8 cellular contexts compared by ENCODE assay signal in the genomic region with DNA sequence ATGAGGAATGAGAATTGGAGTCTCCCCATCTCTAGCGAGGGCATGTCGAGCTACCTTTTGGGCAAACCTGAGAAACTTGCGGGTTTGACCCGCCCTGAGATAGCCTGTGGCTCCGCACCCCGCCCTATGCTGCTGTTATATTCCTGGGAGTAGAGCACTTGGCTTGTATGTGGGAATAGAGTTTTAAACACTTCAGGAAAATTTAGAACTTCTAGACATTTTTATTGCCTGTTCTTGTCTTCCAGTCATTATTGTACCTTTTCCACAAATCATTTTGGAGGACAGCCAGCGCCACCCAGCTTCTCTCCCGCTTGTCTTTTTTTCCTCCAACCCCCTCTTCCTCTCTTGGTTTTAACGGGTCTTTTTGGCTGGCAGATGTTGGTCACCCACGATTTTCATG. TPM values are rescaled to one million over a fixed set of nuclear protein-coding genes. Genes with fewer than 3 reads are reported as not detected.
DNase-seq lines count a peak whose midpoint lies in the region; ATAC-seq and TF ChIP-seq lines count a peak whose summit lies in the region.

No MANE protein-coding gene starts in this region.

- WGBS in IMR-90 (ENCODE audit: extremely low coverage in 2 of 2, insufficient read length in 1 of 2), 2 experiments = no CpG with 5 or more reads among the region's 10 CpGs

- peak overlapping the region; percentile 73 for H2AK9ac ChIP-seq in IMR-90 (replicated peaks; ENCODE audit: low read depth, low read length, poor library complexity)

- H3K27ac ChIP-seq in IMR-90 (ENCODE audit: insufficient read depth, low read length) = peak overlapping the region; percentile 27
- H3K27ac ChIP-seq in WERI-Rb-1 = peak overlapping the region; percentile 80

- TF ChIP-seq CTCF in BJ (IDR thresholded peaks at IDR 0.05; ENCODE audit: insufficient read depth, low read depth, low read length) = no peak
- TF ChIP-seq CTCF in IMR-90 (conservative IDR thresholded peaks at IDR 0.05; ENCODE audit: low read depth, low read length) = no peak
- no peak for TF ChIP-seq CTCF in WERI-Rb-1 (IDR thresholded peaks at IDR 0.05; ENCODE audit: low read depth, low read length)
- TF ChIP-seq CTCF in fibroblast of mammary gland (conservative IDR thresholded peaks at IDR 0.05; ENCODE audit: control insufficient read depth, insufficient read depth, low read depth, low read length) = no peak
- no peak for TF ChIP-seq CTCF in nephron (IDR thresholded peaks at IDR 0.05; ENCODE audit: unreplicated experiment in 3 of 3)

- H3K36me3 ChIP-seq in BJ (ENCODE audit: control insufficient read depth, insufficient read depth, low read length) (peaks cover 4% of the 10 kb centered on the region), IMR-90 (ENCODE audit: control insufficient read depth, insufficient read depth, low read length) (peaks cover 8% of the 10 kb centered on the region), WERI-Rb-1 (peaks cover 17% of the 10 kb centered on the region)

- CTCF ChIA-PET in BJ (lab: Yijun Ruan, JAX) (no interaction called here), IMR-90 (lab: Yijun Ruan, JAX) (interaction anchor here (0.6 to 1.1 kb wide), 3 partner anchors 304 to 539 kb away, joined by 3 read pairs; no protein-coding TSS in a partner anchor)

- no peak overlapping the region for H2BK15ac ChIP-seq in IMR-90 (ENCODE audit: low read depth, low read length)

- peaks cover 28% of the 10 kb centered on the region for H3K36me3 Mint-ChIP-seq in nephron (ENCODE audit: low read depth)

- ATAC-seq in GM18907 (IDR thresholded peaks at IDR 0.05; ENCODE audit: unreplicated experiment) (peak; percentile 32), IMR-90 (ENCODE audit: low read depth) (peak; percentile 38), HG02571 (IDR thresholded peaks at IDR 0.05; ENCODE audit: unreplicated experiment) (no peak)

- H3K4me3 ChIP-seq in BJ (ENCODE audit: low read depth, low read length) = peak overlapping the region; percentile 59
- peak overlapping the region; percentile 71 for H3K4me3 ChIP-seq in IMR-90 (ENCODE audit: insufficient read depth, low read depth, low read length)
- H3K4me3 ChIP-seq in WERI-Rb-1 (ENCODE audit: low read depth, low read length) = peak overlapping the region; percentile 80
- peak overlapping the region; percentile 99 for H3K4me3 ChIP-seq in fibroblast of mammary gland (ENCODE audit: control insufficient read depth, low read depth, low read length)

- H4K8ac ChIP-seq in IMR-90 (ENCODE audit: low read depth in 2 of 2, low read length in 2 of 2) = peak overlapping the region; percentile 91 to 92

- no peak overlapping the region; the same call in 1 of the 2 replicates for H4K5ac ChIP-seq in IMR-90 (ENCODE audit: low read depth, low read length)

- H2BK5ac ChIP-seq in IMR-90 (ENCODE audit: low read depth, low read length, poor library complexity, severe bottlenecking) = peak overlapping the region; percentile 32

- peaks cover 34 to 52% of the 10 kb centered on the region in 2 experiments for H3K79me1 ChIP-seq in IMR-90 (ENCODE audit: low read depth in 1 of 2, low read length in 2 of 2)

- no peaks in the 10 kb centered on the region for H3K4me1 ChIP-seq in IMR-90 (ENCODE audit: control insufficient read depth, insufficient read depth, low read length)

- intact Hi-C loops in IMR-90 (cut with micrococcal nuclease) = loop anchor here (1.0 to 5.0 kb wide), 3 partner anchors 93 to 363 kb away; a partner anchor contains a TSS

- peak overlapping the region; percentile 85 for H3K4me2 ChIP-seq in IMR-90 (ENCODE audit: low read depth, low read length)

- H3K4me3 Mint-ChIP-seq in nephron = peak overlapping the region; percentile 99

- no peak for DNase-seq in BJ (ENCODE audit: low read depth)
- no peak for DNase-seq in IMR-90
- no peak for DNase-seq in WERI-Rb-1
- DNase-seq in fibroblast of mammary gland (ENCODE audit: low read depth) = peak; percentile 22
- DNase-seq in stimulated activated naive CD4-positive, alpha-beta T cell (lab: John Stamatoyannopoulos, UW) = no peak

- H2BK120ac ChIP-seq in IMR-90 (ENCODE audit: low read depth, low read length) = no peak overlapping the region

- H3K27me3 ChIP-seq in BJ (ENCODE audit: control insufficient read depth, insufficient read depth, low read length) (no peaks in the 10 kb centered on the region), IMR-90 (ENCODE audit: control insufficient read depth, insufficient read depth, low read length) (no peaks in the 10 kb centered on the region), WERI-Rb-1 (ENCODE audit: insufficient read depth, low read depth, severe bottlenecking) (no peaks in the 10 kb centered on the region)

- H3K9me3 ChIP-seq in IMR-90 (ENCODE audit: control insufficient read depth, insufficient read depth, low read length) = no peaks in the 10 kb centered on the region
- no peaks in the 10 kb centered on the region for H3K9me3 ChIP-seq in WERI-Rb-1 (ENCODE audit: severe bottlenecking)

- no peak for TF ChIP-seq POLR2A in IMR-90 (IDR thresholded peaks at IDR 0.05; ENCODE audit: low read depth, low read length)

- H3K9me1 ChIP-seq in IMR-90 (ENCODE audit: insufficient read depth, low read length) = peaks cover 5% of the 10 kb centered on the region; the same call in 1 of the 2 replicates

- peak overlapping the region; percentile 17; the same call in 1 of the 2 replicates for H2AK5ac ChIP-seq in IMR-90 (ENCODE audit: low read depth, low read length)

- no TSS peak for BruUV-seq in IMR-90 (replicated peaks; lab: Mats Ljungman, UMichigan)

- H3K14ac ChIP-seq in IMR-90 (replicated peaks; ENCODE audit: low read depth, low read length) = peak overlapping the region; percentile 67

- H3K27ac Mint-ChIP-seq in nephron = peak overlapping the region; percentile 94 to 99 (median 97)

- dilution Hi-C loops in IMR-90 (cut with HindIII; ENCODE audit: low sequenced_read_pairs, unreplicated experiment) = no loop called here

- in situ Hi-C loops in IMR-90 (cut with MboI; ENCODE audit: low sequenced_read_pairs) = no loop called here

- peaks cover 39% of the 10 kb centered on the region for H3K4me1 Mint-ChIP-seq in nephron

- peak overlapping the region; percentile 81 for H3K4ac ChIP-seq in IMR-90 (ENCODE audit: low read depth, low read length)

- peak overlapping the region; percentile 88 for H3K9ac ChIP-seq in IMR-90 (ENCODE audit: low read depth, low read length)

- no peaks in the 10 kb centered on the region for H3K9me3 Mint-ChIP-seq in nephron

- H4K91ac ChIP-seq in IMR-90 (ENCODE audit: insufficient read depth, low read depth, low read length) = peak overlapping the region; percentile 57; the same call in 1 of the 2 replicates

- H2AFZ ChIP-seq in IMR-90 (replicated peaks; ENCODE audit: low read length, poor library complexity) = peak overlapping the region; percentile 99

- H3K27me3 Mint-ChIP-seq in nephron (ENCODE audit: low read depth) = no peaks in the 10 kb centered on the region

- POLR2A ChIA-PET in BJ (lab: Charles Lee) = no interaction called here
- POLR2A ChIA-PET in IMR-90 (lab: Charles Lee; ENCODE audit: unreplicated experiment) = no interaction called here

- H3K56ac ChIP-seq in IMR-90 (ENCODE audit: extremely low read depth, insufficient read depth, low read length) = peak overlapping the region; percentile 79; the same call in 1 of the 2 replicates

- H4K20me1 ChIP-seq in IMR-90 (ENCODE audit: insufficient read depth, low read length) = no peaks in the 10 kb centered on the region

- H3K18ac ChIP-seq in IMR-90 (ENCODE audit: low read depth, low read length) = no peak overlapping the region

- H3K23ac ChIP-seq in IMR-90 (ENCODE audit: low read depth, low read length) = peak overlapping the region; percentile 93

- no peak overlapping the region for H2BK20ac ChIP-seq in IMR-90 (ENCODE audit: low read depth, low read length)

- TF ChIP-seq RAD21 in IMR-90 (IDR thresholded peaks at IDR 0.05; ENCODE audit: low read length) = no peak

TF ChIP-seq in IMR-90, 13 proteins besides CTCF, POLR2A, EP300 and RAD21:
- TF ChIP-seq MAZ (IDR thresholded peaks at IDR 0.05; ENCODE audit: borderline replicate concordance, low read depth, low read length) (no peak), RFX5 (IDR thresholded peaks at IDR 0.05; ENCODE audit: low read depth, low read length) (no peak), CEBPB (IDR thresholded peaks at IDR 0.05; ENCODE audit: low read depth, low read length) (no peak), SMC3 (IDR thresholded peaks at IDR 0.05; ENCODE audit: low read depth, low read length) (no peak), RCOR1 (IDR thresholded peaks at IDR 0.05; ENCODE audit: insufficient replicate concordance, low read length) (no peak), CHD1 (IDR thresholded peaks at IDR 0.05; ENCODE audit: low read depth, low read length) (no peak), MAFK (IDR thresholded peaks at IDR 0.05; ENCODE audit: low read depth, low read length) (no peak), MXI1 (IDR thresholded peaks at IDR 0.05; ENCODE audit: borderline replicate concordance, low read depth, low read length) (no peak), BHLHE40 (IDR thresholded peaks at IDR 0.05; ENCODE audit: low read depth, low read length) (no peak), FOS (IDR thresholded peaks at IDR 0.05; ENCODE audit: low read depth, low read length) (no peak), NFE2L2 (IDR thresholded peaks at IDR 0.05; ENCODE audit: low read depth, low read length) (no peak)
- TF ChIP-seq, protein P1, sequence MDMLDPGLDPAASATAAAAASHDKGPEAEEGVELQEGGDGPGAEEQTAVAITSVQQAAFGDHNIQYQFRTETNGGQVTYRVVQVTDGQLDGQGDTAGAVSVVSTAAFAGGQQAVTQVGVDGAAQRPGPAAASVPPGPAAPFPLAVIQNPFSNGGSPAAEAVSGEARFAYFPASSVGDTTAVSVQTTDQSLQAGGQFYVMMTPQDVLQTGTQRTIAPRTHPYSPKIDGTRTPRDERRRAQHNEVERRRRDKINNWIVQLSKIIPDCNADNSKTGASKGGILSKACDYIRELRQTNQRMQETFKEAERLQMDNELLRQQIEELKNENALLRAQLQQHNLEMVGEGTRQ (IDR thresholded peaks at IDR 0.05; ENCODE audit: low read depth, low read length) = no peak
- TF ChIP-seq, protein P2, sequence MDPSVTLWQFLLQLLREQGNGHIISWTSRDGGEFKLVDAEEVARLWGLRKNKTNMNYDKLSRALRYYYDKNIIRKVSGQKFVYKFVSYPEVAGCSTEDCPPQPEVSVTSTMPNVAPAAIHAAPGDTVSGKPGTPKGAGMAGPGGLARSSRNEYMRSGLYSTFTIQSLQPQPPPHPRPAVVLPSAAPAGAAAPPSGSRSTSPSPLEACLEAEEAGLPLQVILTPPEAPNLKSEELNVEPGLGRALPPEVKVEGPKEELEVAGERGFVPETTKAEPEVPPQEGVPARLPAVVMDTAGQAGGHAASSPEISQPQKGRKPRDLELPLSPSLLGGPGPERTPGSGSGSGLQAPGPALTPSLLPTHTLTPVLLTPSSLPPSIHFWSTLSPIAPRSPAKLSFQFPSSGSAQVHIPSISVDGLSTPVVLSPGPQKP (IDR thresholded peaks at IDR 0.05; ENCODE audit: borderline replicate concordance, low read depth, low read length) = no peak

RNA-seq across cellular contexts. Expression of a gene that starts 0.7 kb away (rescaled TPM):
- polyA plus RNA-seq in BJ (2011; rRNA removed) (22.8 and 38.2 TPM in 2 replicates), IMR-90 (2012; rRNA removed) (12.3 and 17.2 TPM in 2 replicates)
- 13.6 and 17.3 TPM in 2 replicates for polyA minus RNA-seq in BJ (2011; rRNA and poly(A)+ RNA removed)
- 36.0 and 43.9 TPM in 2 replicates for total RNA-seq in IMR-90 (2012; rRNA removed)
- polyA plus RNA-seq in IMR-90 (2012; cell fraction: cytosol; rRNA removed) = 4.7 and 5.7 TPM in 2 replicates
- polyA plus RNA-seq in IMR-90 (2012; cell fraction: nucleus; rRNA removed; ENCODE audit: low replicate concordance) = 4.5 and 24.3 TPM in 2 replicates
